In genomic region chr4:90958256-90958895, GRCh38 we compare ENCODE assay signal across 11 cellular contexts.
DNase-seq lines count a peak whose midpoint lies in the region; ATAC-seq and TF ChIP-seq lines count a peak whose summit lies in the region.
"Had no signal": no experiment of that assay in that cellular context is flagged by ENCODE, and none has a peak within 500 bp of the region (broad histone marks: within the 10 kb centered on the region; RNA-seq: fewer than 3 reads in every experiment).

No MANE protein-coding gene starts in this region.

- POLR2A ChIA-PET in A673 (lab: Charles Lee; ENCODE audit: low non-redundant PET): no interaction called here

- no peaks in the 10 kb centered on the region for H3K36me3 ChIP-seq in A673 (ENCODE audit: insufficient read depth, low read length, poor library complexity, severe bottlenecking)

- H3K4me3 ChIP-seq in A673 (ENCODE audit: low read depth, low read length, poor library complexity, severe bottlenecking): no peak overlapping the region

- ATAC-seq in GM18870 (IDR thresholded peaks at IDR 0.05; ENCODE audit: unreplicated experiment) (no peak), HG02759 (IDR thresholded peaks at IDR 0.05; ENCODE audit: unreplicated experiment) (no peak), HG03196 (IDR thresholded peaks at IDR 0.05; ENCODE audit: unreplicated experiment) (no peak)

- H3K9me3 ChIP-seq in A673 (ENCODE audit: low read depth, low read length, poor library complexity, severe bottlenecking): no peaks in the 10 kb centered on the region

- TF ChIP-seq CTCF in A673 (conservative IDR thresholded peaks at IDR 0.05; ENCODE audit: low read depth, low read length): no peak

- no peak; the same call in 1 of the 2 replicates for TF ChIP-seq RAD21 in Ishikawa (IDR thresholded peaks at IDR 0.05; ENCODE audit: low read depth)

- DNase-seq in A673 (ENCODE audit: low spot score) (peak; percentile 1), amniotic epithelial cell (ENCODE audit: low read depth) (peak; percentile 93), iris pigment epithelial cell (ENCODE audit: low read depth) (peak; percentile 94), amniotic stem cell (lab: John Stamatoyannopoulos, UW) (no peak)
- DNase-seq: activated gamma-delta T cell, GF-D8, Right ventricle myocardium superior had no signal

- H3K27me3 ChIP-seq in A673 (replicated peaks; ENCODE audit: insufficient read depth, low read depth, low read length, poor library complexity): no peaks in the 10 kb centered on the region

- H3K27ac ChIP-seq in A673 (ENCODE audit: low read depth, low read length, poor library complexity, severe bottlenecking): no peak overlapping the region

- BruUV-seq in A673 (replicated peaks; lab: Mats Ljungman, UMichigan): no TSS peak

- intact Hi-C loops in A673 (cut with micrococcal nuclease; ENCODE audit: unreplicated experiment): no loop called here

- TF ChIP-seq EP300 in Ishikawa (IDR thresholded peaks at IDR 0.05; ENCODE audit: borderline replicate concordance): peak; percentile 61; the same call in 1 of the 2 replicates

- CTCF ChIA-PET in A673 (lab: Charles Lee): no interaction called here

- H3K4me1 ChIP-seq in A673 (ENCODE audit: insufficient read depth, low read length, poor library complexity, severe bottlenecking): no peaks in the 10 kb centered on the region

TF ChIP-seq in Ishikawa, 13 proteins besides CTCF, POLR2A, EP300 and RAD21:
- peak; percentile 80 for TF ChIP-seq NFIC (IDR thresholded peaks at IDR 0.05)
- no peak for TF ChIP-seq EGR1 (IDR thresholded peaks at IDR 0.05)
- TF ChIP-seq, protein P1, sequence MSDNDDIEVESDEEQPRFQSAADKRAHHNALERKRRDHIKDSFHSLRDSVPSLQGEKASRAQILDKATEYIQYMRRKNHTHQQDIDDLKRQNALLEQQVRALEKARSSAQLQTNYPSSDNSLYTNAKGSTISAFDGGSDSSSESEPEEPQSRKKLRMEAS (IDR thresholded peaks at IDR 0.05): peak; percentile 44
- TF ChIP-seq TAF1 (IDR thresholded peaks at IDR 0.05; ENCODE audit: low read depth): no peak
- TF ChIP-seq TEAD4 (IDR thresholded peaks at IDR 0.05): peak; percentile 86
- peak; percentile 62 for TF ChIP-seq FOXM1 (IDR thresholded peaks at IDR 0.05; ENCODE audit: borderline replicate concordance, low read depth)
- TF ChIP-seq YY1 (IDR thresholded peaks at IDR 0.05; ENCODE audit: low read depth): peak; percentile 67; the same call in 1 of the 2 replicates
- TF ChIP-seq CEBPB (IDR thresholded peaks at IDR 0.05): peak; percentile 87
